In genomic region chr11:20200331-20200955, GRCh38 we compare ENCODE assay signal across 7 cellular contexts. TPM values are rescaled to one million over a fixed set of nuclear protein-coding genes. Genes with fewer than 3 reads are reported as not detected.
"Had no signal": no experiment of that assay in that cellular context is flagged by ENCODE, and none has a peak within 500 bp of the region (broad histone marks: within the 10 kb centered on the region; RNA-seq: fewer than 3 reads in every experiment).

No MANE protein-coding gene starts in this region.

RNA-seq across cellular contexts. Expression of gene DBX1, which starts 40.2 kb away (rescaled TPM):
- total RNA-seq: M059J, NCI-H460, OCI-LY7, Peyer's patch, Right ventricle myocardium superior, SJSA1 had no signal
- polyA plus RNA-seq: SK-N-SH had no signal
